Comparison of ENCODE assay signal across 12 cellular contexts in genomic region chr1:20729990-20730689, GRCh38. TPM values are rescaled to one million over a fixed set of nuclear protein-coding genes. Genes with fewer than 3 reads are reported as not detected.
A peak's percentile ranks its signal among the peaks of the same experiment; 100 is the strongest.
DNase-seq lines count a peak whose midpoint lies in the region; ATAC-seq, FAIRE-seq and TF ChIP-seq lines count a peak whose summit lies in the region.
"Had no signal": no experiment of that assay in that cellular context is flagged by ENCODE, and none has a peak within 500 bp of the region (broad histone marks: within the 10 kb centered on the region; RNA-seq: fewer than 3 reads in every experiment).

No MANE protein-coding gene starts in this region.

- peaks cover 11% of the 10 kb centered on the region; the same call in 1 of the 2 replicates for H3K23me2 ChIP-seq in H1 (ENCODE audit: low read depth, low read length)

- H4K91ac ChIP-seq in H1 (replicated peaks; ENCODE audit: insufficient read length, low read length): peak overlapping the region; percentile 39

- no peak overlapping the region for H3K56ac ChIP-seq in H1 (replicated peaks; ENCODE audit: insufficient read length, low read depth, low read length)

- peak overlapping the region; percentile 61 to 97 for H3K4me2 ChIP-seq in H1 (ENCODE audit: insufficient read depth in 1 of 2, low read depth in 2 of 2, low read length in 2 of 2)
- peak overlapping the region; percentile 69 for H3K4me2 ChIP-seq in neural progenitor cell

- H3K4me1 ChIP-seq in HEK293 (ENCODE audit: control insufficient read depth, insufficient read depth, low read length) (peaks cover 8% of the 10 kb centered on the region), H1 (replicated peaks in 1 of 4; ENCODE audit: control insufficient read depth in 3 of 4, insufficient read depth in 4 of 4, low read length in 3 of 4) (peaks cover 5 to 46% (median 35%) of the 10 kb centered on the region in 4 experiments), neural progenitor cell (peaks cover 36% of the 10 kb centered on the region), kidney (ENCODE audit: control insufficient read depth in 1 of 2, insufficient read depth in 1 of 2, low read depth in 1 of 2, low read length in 2 of 2) (peaks cover 14% of the 10 kb centered on the region in 2 donors)

- H2BK20ac ChIP-seq in H1 (ENCODE audit: low read length): peak overlapping the region; percentile 32; the same call in 1 of the 2 replicates

- CTCF ChIA-PET in HEK293 (lab: Yijun Ruan, JAX) (interaction anchor here (0.6 kb wide), 1 partner anchor 452 kb away, joined by 3 read pairs; no protein-coding TSS in a partner anchor), H1 (lab: Charles Lee; ENCODE audit: partially characterized antibody) (interaction anchor here (1.3 to 4.6 kb wide), 4 partner anchors 11 to 33 kb away, joined by 3 to 34 read pairs (median 18); partner anchors contain the start of gene KIF17)

- H3K36me3 ChIP-seq in HEK293 (ENCODE audit: control insufficient read depth in 2 of 2, insufficient read depth in 1 of 2, low read length in 2 of 2) (no peaks in the 10 kb centered on the region), H1 (ENCODE audit: control insufficient read depth in 2 of 4, insufficient read depth in 4 of 4, low read length in 3 of 4) (no peaks in the 10 kb centered on the region), neural progenitor cell (no peaks in the 10 kb centered on the region), kidney (ENCODE audit: control insufficient read depth in 1 of 2, insufficient read depth in 2 of 2, low read length in 2 of 2) (no peaks in the 10 kb centered on the region)
- H3K36me3 ChIP-seq: gastrocnemius medialis, uterus had no signal

- FAIRE-seq in H1 (lab: Jason Lieb, UNC) (no peak), kidney (lab: Jason Lieb, UNC) (no peak)

- H2BK12ac ChIP-seq in H1 (ENCODE audit: low read depth, low read length): peak overlapping the region; percentile 50; the same call in 1 of the 2 replicates

- peak overlapping the region; percentile 83 for H3K4me3 Mint-ChIP-seq in neural progenitor cell

- H4K20me1 ChIP-seq in H1 (replicated peaks in 1 of 2; ENCODE audit: control insufficient read depth in 1 of 2, insufficient read depth in 2 of 2, low read length in 2 of 2) (peaks cover 1 to 3% of the 10 kb centered on the region in 2 experiments), neural progenitor cell (ENCODE audit: low read depth) (peaks cover 32% of the 10 kb centered on the region)

- H3K18ac ChIP-seq in H1 (ENCODE audit: extremely low read depth, low read length): peak overlapping the region; percentile 32

- H3K79me1 ChIP-seq in H1 (ENCODE audit: low read depth, low read length): no peaks in the 10 kb centered on the region

- DNase-seq in Daoy (ENCODE audit: low read depth): peak; percentile 7
- DNase-seq in H1 (ENCODE audit: low read depth in 1 of 2, low spot score in 2 of 2): peak in 1 of 2 experiments; percentile 54
- no peak for DNase-seq in neural progenitor cell (ENCODE audit: low spot score)
- DNase-seq in kidney: no peak
- no peak for DNase-seq in DMS153 (lab: John Stamatoyannopoulos, UW)
- DNase-seq: activated gamma-delta T cell treated with Interleukin-2 at 50 U/mL for 16 hours, cortex of kidney, DMS79, gastrocnemius medialis, uterus had no signal

- no peak for TF ChIP-seq RAD21 in H1 (IDR thresholded peaks at IDR 0.05 in 1 of 2, conservative IDR thresholded peaks at IDR 0.05 in 1 of 2; ENCODE audit: low read depth in 2 of 2, low read length in 2 of 2)

- POLR2A ChIA-PET in HEK293 (lab: Yijun Ruan, JAX) (no interaction called here), H1 (lab: Charles Lee; ENCODE audit: partially characterized antibody) (interaction anchor here (1.6 to 7.8 kb wide), 3 partner anchors 14 to 57 kb away, joined by 10 to 68 read pairs (median 11); partner anchors contain the start of genes HP1BP3 and KIF17)

- H3K27me3 Mint-ChIP-seq in neural progenitor cell (ENCODE audit: insufficient read depth, low read depth): peaks cover 24% of the 10 kb centered on the region

- TF ChIP-seq EP300 in H1 (IDR thresholded peaks at IDR 0.05; ENCODE audit: borderline replicate concordance in 1 of 2, low read depth in 2 of 2, low read length in 2 of 2): no peak

- intact Hi-C loops in kidney (cut with DNase I): no loop called here

- peaks cover 25% of the 10 kb centered on the region for H3F3A ChIP-seq in neural progenitor cell (ENCODE audit: low read depth)

- peak overlapping the region; percentile 29; the same call in 1 of the 2 replicates for H2BK15ac ChIP-seq in H1 (ENCODE audit: low read length)

- no peak for TF ChIP-seq CTCF in HEK293 (tag by site-specific recombination; IDR thresholded peaks at IDR 0.05)
- no peak for TF ChIP-seq CTCF in H1 (IDR thresholded peaks at IDR 0.05; ENCODE audit: control extremely low read depth in 1 of 3, insufficient read depth in 1 of 3, low read depth in 1 of 3, low read length in 3 of 3)
- TF ChIP-seq CTCF in neural progenitor cell (IDR thresholded peaks at IDR 0.05): no peak
- TF ChIP-seq CTCF in kidney (IDR thresholded peaks at IDR 0.05; ENCODE audit: borderline replicate concordance, extremely low read depth, insufficient read depth): no peak

- no peaks in the 10 kb centered on the region for H3K36me3 Mint-ChIP-seq in neural progenitor cell

- no peak overlapping the region for H3K27ac Mint-ChIP-seq in neural progenitor cell

- 0 out of 2 replicates have a peak overlapping the region, but pooled peaks have one; percentile 75 for H2AK5ac ChIP-seq in H1 (ENCODE audit: low read depth, low read length)

- H3K23ac ChIP-seq in H1 (ENCODE audit: insufficient read length): no peak overlapping the region

- no peak overlapping the region for H4K8ac ChIP-seq in H1 (ENCODE audit: extremely low read depth, insufficient read depth, low read length)

- peaks cover 2 to 30% (median 27%) of the 10 kb centered on the region in 4 experiments for H3K27me3 ChIP-seq in H1 (replicated peaks in 1 of 4; ENCODE audit: control insufficient read depth in 3 of 4, extremely low read depth in 1 of 4, insufficient read depth in 3 of 4, low read length in 3 of 4)
- H3K27me3 ChIP-seq in neural progenitor cell: peaks cover 58% of the 10 kb centered on the region
- H3K27me3 ChIP-seq: uterus had no signal

- 55% methylated on average over 19 of the region's 19 CpGs; no CpG with 5 or more reads in 1 of the 2 experiments for WGBS in H1 (ENCODE audit: extremely low coverage in 1 of 2, insufficient coverage in 1 of 2, insufficient read length in 1 of 2, insufficient replicate concordance in 2 of 2, low coverage in 1 of 2, low lambda C conversion rate in 2 of 2, missing lambda C conversion rate in 1 of 2), 2 experiments

- no peak overlapping the region for H3K4ac ChIP-seq in H1 (replicated peaks; ENCODE audit: insufficient read length, low read depth, low read length)

- H3K4me1 Mint-ChIP-seq in neural progenitor cell: peaks cover 19% of the 10 kb centered on the region

- H3K9me3 Mint-ChIP-seq in neural progenitor cell: no peaks in the 10 kb centered on the region

- H3K79me2 ChIP-seq in H1 (ENCODE audit: control insufficient read depth in 1 of 2, insufficient read depth in 2 of 2, low read length in 2 of 2) (no peaks in the 10 kb centered on the region; a peak in 1 of 4 replicates), neural progenitor cell (ENCODE audit: low read depth) (no peaks in the 10 kb centered on the region)

- no peak overlapping the region for H2BK120ac ChIP-seq in H1 (replicated peaks; ENCODE audit: low read depth, low read length)

- no peak overlapping the region for H2AFZ ChIP-seq in H1 (ENCODE audit: low read length)
- H2AFZ ChIP-seq in neural progenitor cell (replicated peaks): no peak overlapping the region

- H3K4me3 ChIP-seq in HEK293 (ENCODE audit: low read depth, low read length): no peak overlapping the region
- peak overlapping the region in 1 of 4 experiments; percentile 33; a peak in 3 of 8 replicates for H3K4me3 ChIP-seq in H1 (ENCODE audit: extremely low read depth in 1 of 4, insufficient read depth in 2 of 4, low read depth in 3 of 4, low read length in 4 of 4)
- peak overlapping the region; percentile 19 for H3K4me3 ChIP-seq in neural progenitor cell
- no peak overlapping the region for H3K4me3 ChIP-seq in kidney (ENCODE audit: low read length in 2 of 2)
- H3K4me3 ChIP-seq: gastrocnemius medialis, uterus had no signal

- H3K9me3 ChIP-seq in HEK293 (ENCODE audit: control insufficient read depth, insufficient read depth, low read depth, low read length) (no peaks in the 10 kb centered on the region), H1 (ENCODE audit: insufficient read depth in 2 of 2, low read depth in 1 of 2, low read length in 1 of 2) (no peaks in the 10 kb centered on the region), neural progenitor cell (ENCODE audit: low read depth) (no peaks in the 10 kb centered on the region), kidney (ENCODE audit: control insufficient read depth in 1 of 2, low read length in 2 of 2) (no peaks in the 10 kb centered on the region)
- H3K9me3 ChIP-seq: gastrocnemius medialis, uterus had no signal

- H3K9ac ChIP-seq in H1 (replicated peaks in 1 of 4; ENCODE audit: extremely low read depth in 1 of 4, low read depth in 3 of 4, low read length in 3 of 4) (peak overlapping the region in 1 of 4 experiments; percentile 26; a peak in 1 of 7 replicates), neural progenitor cell (no peak overlapping the region), kidney (ENCODE audit: low read length in 2 of 2) (no peak overlapping the region)

- no peak overlapping the region for H3K14ac ChIP-seq in H1 (ENCODE audit: insufficient read length)

- ATAC-seq in GM21723 (IDR thresholded peaks at IDR 0.05; ENCODE audit: unreplicated experiment): no peak
- ATAC-seq: gastrocnemius medialis had no signal

- no peak overlapping the region for H2BK5ac ChIP-seq in H1 (ENCODE audit: low read depth, low read length)

- no peak overlapping the region for H4K5ac ChIP-seq in H1 (ENCODE audit: insufficient read length, low read depth, low read length)

- TF ChIP-seq POLR2A in H1 (IDR thresholded peaks at IDR 0.05; ENCODE audit: control extremely low read depth in 1 of 2, low read depth in 2 of 2, low read length in 2 of 2): no peak

- H3K27ac ChIP-seq in HEK293 (ENCODE audit: extremely low read depth, low read depth, low read length): no peak overlapping the region
- H3K27ac ChIP-seq in H1 (ENCODE audit: low read depth, low read length): no peak overlapping the region
- no peak overlapping the region for H3K27ac ChIP-seq in neural progenitor cell
- H3K27ac ChIP-seq in kidney (ENCODE audit: low read depth in 2 of 2, low read length in 2 of 2): no peak overlapping the region
- H3K27ac ChIP-seq: gastrocnemius medialis, uterus had no signal

RNA-seq across cellular contexts. Expression of gene SH2D5, which starts 2.4 kb away (rescaled TPM):
- 1.3 and 2.2 TPM in 2 replicates for total RNA-seq in Daoy (2014; rRNA removed; shearing (Covaris generic))
- 18.3 and 18.4 TPM in 2 replicates for total RNA-seq in H1 (2021; fragmentation: NEBNext Ultra II Directional; extraction: Animal tissue kit (Norgen Biotek cat#: 25700))
- 13.2 and 16.7 TPM in 2 replicates for polyA plus RNA-seq in H1 (2011; rRNA removed)
- polyA plus RNA-seq in H1 (2011; cell fraction: cytosol; rRNA removed): 18.1 TPM
- polyA plus RNA-seq in H1 (2011; cell fraction: nucleus; rRNA removed): 56.3 TPM
- polyA plus RNA-seq in H1 (2012, experiment 1 of 2): 15.3 to 22.7 TPM (median 18.5 TPM) in 4 replicates
- 13.8 TPM for polyA plus RNA-seq in H1 (2012, experiment 2 of 2)
- 8.4 TPM for polyA plus RNA-seq in H1 (2013, experiment 1 of 2)
- polyA plus RNA-seq in H1 (2013, experiment 2 of 2): 8.1 TPM
- 6.4 and 7.4 TPM in 2 replicates for polyA minus RNA-seq in H1 (2011; rRNA and poly(A)+ RNA removed)
- polyA minus RNA-seq in H1 (2011; cell fraction: cytosol; rRNA and poly(A)+ RNA removed): 5.1 TPM
- 9.6 TPM for polyA minus RNA-seq in H1 (2011; cell fraction: nucleus; rRNA and poly(A)+ RNA removed)
- 5.1 and 7.7 TPM in 2 replicates for total RNA-seq in neural progenitor cell (ENCODE audit: low replicate concordance)
- 0.57 TPM for total RNA-seq in kidney
- 0.19 TPM for polyA plus RNA-seq in kidney (ENCODE audit: insufficient read depth, low read depth, low replicate concordance)

RNA-seq across cellular contexts. Expression of gene KIF17, which starts 12.3 kb away (rescaled TPM):
- 0.06 TPM in 1 of 2 replicates, not detected in the other for total RNA-seq in Daoy (2014; rRNA removed; shearing (Covaris generic))
- total RNA-seq in H1 (2021; fragmentation: NEBNext Ultra II Directional; extraction: Animal tissue kit (Norgen Biotek cat#: 25700)): 9.9 and 10.4 TPM in 2 replicates
- polyA plus RNA-seq in H1 (2011; rRNA removed) (6.9 and 10.5 TPM in 2 replicates), kidney (ENCODE audit: insufficient read depth, low read depth, low replicate concordance) (3.7 TPM)
- 9.7 TPM for polyA plus RNA-seq in H1 (2011; cell fraction: cytosol; rRNA removed)
- polyA plus RNA-seq in H1 (2011; cell fraction: nucleus; rRNA removed): 14.6 TPM
- polyA plus RNA-seq in H1 (2012, experiment 1 of 2): 6.2 to 10.5 TPM (median 8.5 TPM) in 4 replicates
- 5.9 TPM for polyA plus RNA-seq in H1 (2012, experiment 2 of 2)
- 7.4 TPM for polyA plus RNA-seq in H1 (2013, experiment 1 of 2)
- polyA plus RNA-seq in H1 (2013, experiment 2 of 2): 6.7 TPM
- polyA minus RNA-seq in H1 (2011; rRNA and poly(A)+ RNA removed): 8.8 and 14.3 TPM in 2 replicates
- polyA minus RNA-seq in H1 (2011; cell fraction: cytosol; rRNA and poly(A)+ RNA removed): 10.8 TPM
- 11.0 TPM for polyA minus RNA-seq in H1 (2011; cell fraction: nucleus; rRNA and poly(A)+ RNA removed)
- total RNA-seq in neural progenitor cell (ENCODE audit: low replicate concordance) (2.2 and 4.0 TPM in 2 replicates), kidney (4.9 TPM)

RNA-seq across cellular contexts. Expression of gene HP1BP3, which starts 57.0 kb away (rescaled TPM):
- total RNA-seq in Daoy (2014; rRNA removed; shearing (Covaris generic)): 143 and 153 TPM in 2 replicates
- 121 and 125 TPM in 2 replicates for total RNA-seq in H1 (2021; fragmentation: NEBNext Ultra II Directional; extraction: Animal tissue kit (Norgen Biotek cat#: 25700))
- polyA plus RNA-seq in H1 (2011; rRNA removed) (47.4 and 47.6 TPM in 2 replicates), kidney (ENCODE audit: insufficient read depth, low read depth, low replicate concordance) (52.4 TPM)
- polyA plus RNA-seq in H1 (2011; cell fraction: cytosol; rRNA removed): 77.7 TPM
- 62.1 TPM for polyA plus RNA-seq in H1 (2011; cell fraction: nucleus; rRNA removed)
- polyA plus RNA-seq in H1 (2012, experiment 1 of 2): 73.1 to 95.8 TPM (median 92.7 TPM) in 4 replicates
- polyA plus RNA-seq in H1 (2012, experiment 2 of 2): 13.5 TPM
- polyA plus RNA-seq in H1 (2013, experiment 1 of 2): 74.0 TPM
- 71.2 TPM for polyA plus RNA-seq in H1 (2013, experiment 2 of 2)
- polyA minus RNA-seq in H1 (2011; rRNA and poly(A)+ RNA removed): 43.7 and 53.5 TPM in 2 replicates
- polyA minus RNA-seq in H1 (2011; cell fraction: cytosol; rRNA and poly(A)+ RNA removed): 42.9 TPM
- polyA minus RNA-seq in H1 (2011; cell fraction: nucleus; rRNA and poly(A)+ RNA removed): 113 TPM
- total RNA-seq in neural progenitor cell (ENCODE audit: low replicate concordance) (257 and 261 TPM in 2 replicates), kidney (198 TPM)
